24 cellular contexts compared by ENCODE assay signal in the genomic region with DNA sequence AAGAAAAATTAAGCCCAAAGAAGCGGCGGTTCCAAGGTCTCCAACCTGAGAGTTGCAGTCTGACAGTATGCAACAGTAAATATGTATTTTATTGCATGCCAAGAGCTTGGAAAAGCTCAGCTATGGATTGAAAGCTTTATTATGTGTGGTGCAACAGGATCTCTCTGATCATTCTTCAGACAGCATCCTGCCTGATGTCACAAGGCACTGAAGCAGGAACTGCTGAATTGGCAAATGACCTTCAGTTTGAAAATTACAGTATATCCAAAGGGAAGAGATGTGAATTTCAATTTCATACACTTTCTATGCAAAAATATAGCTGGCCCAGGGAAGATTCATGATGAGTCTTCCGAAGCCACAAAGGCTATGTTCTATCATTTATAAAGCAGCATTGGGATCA. TPM values are rescaled to one million over a fixed set of nuclear protein-coding genes. Genes with fewer than 3 reads are reported as not detected.
DNase-seq lines count a peak whose midpoint lies in the region; ATAC-seq, FAIRE-seq and TF ChIP-seq lines count a peak whose summit lies in the region.
"Had no signal": no experiment of that assay in that cellular context is flagged by ENCODE, and none has a peak within 500 bp of the region (broad histone marks: within the 10 kb centered on the region; RNA-seq: fewer than 3 reads in every experiment).

No MANE protein-coding gene starts in this region.

- no peak for FAIRE-seq in A549 (lab: Jason Lieb, UNC)
- no peak for FAIRE-seq in HepG2 (lab: Jason Lieb, UNC)
- FAIRE-seq: bronchial epithelial cell had no signal

- H3K79me2 ChIP-seq in HepG2 (ENCODE audit: insufficient read depth, low read length), result no peaks in the 10 kb centered on the region

- no peak for TF ChIP-seq CTCF in A549 (IDR thresholded peaks at IDR 0.05)
- TF ChIP-seq CTCF in AG10803 (conservative IDR thresholded peaks at IDR 0.05; ENCODE audit: low read length), result no peak
- no peak for TF ChIP-seq CTCF in HepG2 (CRISPR knock-in tag; IDR thresholded peaks at IDR 0.05)
- TF ChIP-seq CTCF in esophagus squamous epithelium (IDR thresholded peaks at IDR 0.05), result no peak

- no peak for TF ChIP-seq RAD21 in A549 (conservative IDR thresholded peaks at IDR 0.05 in 1 of 2, IDR thresholded peaks at IDR 0.05 in 1 of 2)
- TF ChIP-seq RAD21 in HepG2 (CRISPR knock-in tag; IDR thresholded peaks at IDR 0.05), result no peak

- H4K20me1 ChIP-seq in HepG2 (ENCODE audit: insufficient read depth, low read length), result no peaks in the 10 kb centered on the region

- in situ Hi-C loops in HepG2 (cut with HindIII; ENCODE audit: extremely low pct_ligation_motif_present, low pct_unique_long_range_greater_than_20kb), result no loop called here

- no peak overlapping the region for H2AFZ ChIP-seq in HepG2 (ENCODE audit: low read length)
- H2AFZ ChIP-seq: neural progenitor cell had no signal

- intact Hi-C loops in HepG2 (cut with micrococcal nuclease; ENCODE audit: unreplicated experiment) (no loop called here), esophagus squamous epithelium (cut with DNase I) (no loop called here), posterior cingulate gyrus (cut with DNase I) (loop anchor here (10.0 kb wide), 2 partner anchors 165 to 225 kb away; no protein-coding TSS in a partner anchor)

- H3K36me3 ChIP-seq in adipocyte (ENCODE audit: control insufficient read depth, insufficient read depth, low read length, severe bottlenecking), result no peaks in the 10 kb centered on the region
- H3K36me3 ChIP-seq in HepG2 (replicated peaks in 1 of 2; ENCODE audit: control insufficient read depth in 1 of 2, insufficient read depth in 2 of 2, low read length in 2 of 2), result no peaks in the 10 kb centered on the region
- H3K36me3 ChIP-seq in esophagus squamous epithelium, result no peaks in the 10 kb centered on the region
- H3K36me3 ChIP-seq: BE2C, HAP-1, neural progenitor cell, Peyer's patch, SJSA1, transverse colon had no signal

- TF ChIP-seq EP300 in A549 (IDR thresholded peaks at IDR 0.05) (no peak), HepG2 (IDR thresholded peaks at IDR 0.05; ENCODE audit: low read depth in 2 of 2, low read length in 2 of 2) (no peak), HepG2 (CRISPR knock-in tag; IDR thresholded peaks at IDR 0.05; ENCODE audit: borderline replicate concordance) (no peak)

- POLR2A ChIA-PET in A549 (lab: Yijun Ruan, JAX) (no interaction called here), HepG2 (lab: Yijun Ruan, JAX) (no interaction called here)

- H3K4me2 ChIP-seq in A549 (no peak overlapping the region), HepG2 (ENCODE audit: low read depth, low read length) (no peak overlapping the region)
- H3K4me2 ChIP-seq: neural progenitor cell had no signal

- no peak overlapping the region for H3K27ac ChIP-seq in A549
- H3K27ac ChIP-seq in HepG2 (ENCODE audit: extremely low read length, insufficient read depth, low read length), result no peak overlapping the region
- H3K27ac ChIP-seq in esophagus squamous epithelium, result no peak overlapping the region
- H3K27ac ChIP-seq: neural progenitor cell, Peyer's patch, SJSA1, skin epidermis, transverse colon had no signal

- TF ChIP-seq POLR2A in A549 (IDR thresholded peaks at IDR 0.05; ENCODE audit: low read length) (no peak), HepG2 (IDR thresholded peaks at IDR 0.05; ENCODE audit: insufficient read depth in 1 of 2, low read depth in 2 of 2, low read length in 2 of 2) (no peak), esophagus squamous epithelium (IDR thresholded peaks at IDR 0.05) (no peak)

- no peak for ATAC-seq in A549
- ATAC-seq in HepG2, result no peak
- ATAC-seq: left cardiac atrium; stimulated activated naive CD8-positive, alpha-beta T cell treated with anti-CD3 and anti-CD28 coated beads, Interleukin-15, Interleukin-2, amounts not matched to agents 100 U/mL and 50 U/mL, for 24 hours had no signal

- DNase-seq in A549 (ENCODE audit: low read depth in 1 of 2, low spot score in 1 of 2) (no peak), AG10803 (ENCODE audit: low read depth) (peak; percentile 52), adipocyte (ENCODE audit: low read depth) (peak; percentile 34), HepG2 (ENCODE audit: low spot score) (no peak), AG08395 (ENCODE audit: low spot score) (no peak), esophagus squamous epithelium (lab: John Stamatoyannopoulos, UW) (no peak), posterior cingulate gyrus (no peak)
- DNase-seq: activated CD4-positive, CD25-positive, alpha-beta regulatory T cell; amniotic stem cell; BE2C; erythroblast; KG1; left cardiac atrium; midbrain; NCI-H187 treated with DMSO at 0.1 percent for 48 hours; Peyer's patch; stimulated activated CD4-positive, alpha-beta T cell treated with anti-CD3 and anti-CD28 coated beads, Interleukin-2, amount 100 ng/mL, for 48 hours; stimulated activated naive CD8-positive, alpha-beta T cell treated with anti-CD3 and anti-CD28 coated beads, Interleukin-15, Interleukin-2, amounts not matched to agents 100 U/mL and 50 U/mL, for 24 hours; transverse colon had no signal

- H3K27me3 ChIP-seq in adipocyte (replicated peaks; ENCODE audit: control insufficient read depth, insufficient read depth, low read length), result no peaks in the 10 kb centered on the region
- no peaks in the 10 kb centered on the region for H3K27me3 ChIP-seq in HepG2 (ENCODE audit: control insufficient read depth in 1 of 2, insufficient read depth in 2 of 2, low read length in 2 of 2)
- H3K27me3 ChIP-seq in esophagus squamous epithelium, result no peaks in the 10 kb centered on the region
- H3K27me3 ChIP-seq: neural progenitor cell, Peyer's patch, SJSA1, transverse colon had no signal

- peaks cover 18% of the 10 kb centered on the region for H3K4me1 ChIP-seq in A549
- peaks cover 22% of the 10 kb centered on the region for H3K4me1 ChIP-seq in adipocyte (ENCODE audit: control insufficient read depth, insufficient read depth, low read length)
- no peaks in the 10 kb centered on the region for H3K4me1 ChIP-seq in HepG2 (ENCODE audit: insufficient read depth, low read length)
- peaks cover 0 to 19% (median 3%) of the 10 kb centered on the region in 3 donors for H3K4me1 ChIP-seq in esophagus squamous epithelium
- H3K4me1 ChIP-seq: BE2C, HAP-1, neural progenitor cell, SJSA1 had no signal

- H3K9ac ChIP-seq in adipocyte (ENCODE audit: low read length) (no peak overlapping the region), HepG2 (ENCODE audit: insufficient read depth, low read depth, low read length) (no peak overlapping the region)
- H3K9ac ChIP-seq: neural progenitor cell had no signal

- CTCF ChIA-PET in A549 (lab: Yijun Ruan, JAX) (interaction anchor here (0.9 to 1.6 kb wide), 3 partner anchors 10 to 117 kb away, joined by 3 read pairs; no protein-coding TSS in a partner anchor), HepG2 (lab: Yijun Ruan, JAX; ENCODE audit: low intra/inter-chr PET ratio, low total read pairs) (no interaction called here)

- no TSS peak for BruUV-seq in HepG2 (replicated peaks; lab: Mats Ljungman, UMichigan)

- H3K9me3 ChIP-seq in A549 (no peaks in the 10 kb centered on the region), adipocyte (ENCODE audit: control insufficient read depth, low read length) (no peaks in the 10 kb centered on the region), HepG2 (ENCODE audit: low read length) (no peaks in the 10 kb centered on the region), esophagus squamous epithelium (no peaks in the 10 kb centered on the region)
- H3K9me3 ChIP-seq: BE2C, HAP-1, Peyer's patch, SJSA1, transverse colon had no signal

- whole genome bisulfite sequencing in A549 (ENCODE audit: missing lambda C conversion rate), result 94% methylated on average over 3 of the region's 3 CpGs
- WGBS in HepG2 (ENCODE audit: low lambda C conversion rate), result 32% methylated on average over 3 of the region's 3 CpGs
- 85 to 94% methylated on average over 3 of the region's 3 CpGs for WGBS in esophagus squamous epithelium, 2 donors

- H3K4me3 ChIP-seq in A549 (no peak overlapping the region), AG10803 (ENCODE audit: low read length) (no peak overlapping the region), adipocyte (ENCODE audit: low read length) (no peak overlapping the region), HepG2 (replicated peaks in 1 of 3; ENCODE audit: insufficient read depth in 1 of 3, low read depth in 2 of 3, low read length in 3 of 3) (no peak overlapping the region), esophagus squamous epithelium (no peak overlapping the region)
- H3K4me3 ChIP-seq: HAP-1, neural progenitor cell, Peyer's patch, SJSA1, skin epidermis, transverse colon had no signal

TF ChIP-seq in A549, 52 proteins besides CTCF, POLR2A, EP300 and RAD21 (continues in another document):
- TF ChIP-seq MAFK (IDR thresholded peaks at IDR 0.05; ENCODE audit: partially characterized antibody), result peak; percentile 68

RNA-seq across cellular contexts. Expression of a gene that starts 42.5 kb away (rescaled TPM):
- 45.3 and 59.2 TPM in 2 replicates for polyA plus RNA-seq in A549 (2011; rRNA removed)
- 41.5 and 42.4 TPM in 2 replicates for polyA plus RNA-seq in A549 (2012; cell fraction: cytosol; rRNA removed)
- polyA plus RNA-seq in A549 (2012; cell fraction: nucleus; rRNA removed), result 43.6 and 75.5 TPM in 2 replicates
- polyA plus RNA-seq in A549 (2017; fragmentation: RNase III; extraction: RNeasy Plus Mini Kit Qiagen cat#74134 plus additional on column Dnase treatment), result 35.6 to 43.0 TPM (median 42.2 TPM) in 3 replicates
- 89.1 and 90.9 TPM in 2 replicates for polyA minus RNA-seq in A549 (2011; rRNA and poly(A)+ RNA removed)
- not detected in 2 replicates for total RNA-seq in HepG2 (2016; rRNA removed; fragmentation: Illumina TruSeq; extraction: Trizol)
- not detected in 2 replicates for total RNA-seq in HepG2 (2016; cell fraction: cytosol; rRNA removed; fragmentation: Illumina TruSeq; extraction: Trizol; ENCODE audit: low read depth)
- not detected in 2 replicates for total RNA-seq in HepG2 (2016; cell fraction: insoluble cytoplasmic fraction; rRNA removed; fragmentation: Illumina TruSeq; extraction: Trizol)
- not detected in 2 replicates for total RNA-seq in HepG2 (2016; cell fraction: membrane; rRNA removed; fragmentation: Illumina TruSeq; extraction: Trizol)
- not detected in 2 replicates for total RNA-seq in HepG2 (2016; cell fraction: nucleus; rRNA removed; fragmentation: Illumina TruSeq; extraction: Trizol)
- polyA plus RNA-seq in HepG2 (2011; rRNA removed), result not detected in 2 replicates
- 0.05 TPM in 1 of 2 replicates, not detected in the other for polyA plus RNA-seq in HepG2 (2011; cell fraction: cytosol; rRNA removed)
- not detected in 2 replicates for polyA plus RNA-seq in HepG2 (2011; cell fraction: nucleus; rRNA removed)
- not detected in 2 replicates for polyA plus RNA-seq in HepG2 (2012)
- polyA plus RNA-seq in HepG2 (2016; cell fraction: cytosol; fragmentation: Illumina TruSeq; extraction: Trizol; ENCODE audit: low read depth), result not detected in 2 replicates
- not detected in 2 replicates for polyA plus RNA-seq in HepG2 (2016; cell fraction: insoluble cytoplasmic fraction; fragmentation: Illumina TruSeq; extraction: Trizol; ENCODE audit: low read depth)
- not detected in 2 replicates for polyA plus RNA-seq in HepG2 (2016; cell fraction: membrane; fragmentation: Illumina TruSeq; extraction: Trizol; ENCODE audit: low read depth)
- polyA plus RNA-seq in HepG2 (2016; cell fraction: nucleus; fragmentation: Illumina TruSeq; extraction: Trizol; ENCODE audit: insufficient read depth, low read depth), result not detected in 2 replicates
- polyA minus RNA-seq in HepG2 (2011; rRNA and poly(A)+ RNA removed; ENCODE audit: low replicate concordance), result not detected in 2 replicates
- polyA minus RNA-seq in HepG2 (2011; cell fraction: cytosol; rRNA and poly(A)+ RNA removed), result not detected in 2 replicates
- polyA minus RNA-seq in HepG2 (2011; cell fraction: nucleus; rRNA and poly(A)+ RNA removed), result not detected in 2 replicates
- total RNA-seq in esophagus squamous epithelium, result 10 to 100 TPM in 3 of 4 donors, 1 to 10 TPM in 1; 9.2 to 16.6 (median 11.7) TPM

Comparison
In these comparisons a context has a peak if more than half of its experiments do, and no peak if none do; other contexts are left out.
1. DNase-seq: peak in AG10803 (single experiment) and adipocyte (single experiment); none in A549 (0 of 2), HepG2 (single experiment), AG08395 (single experiment), esophagus squamous epithelium (single experiment) and posterior cingulate gyrus (0 of 10).
2. RNA of a gene that starts 42.5 kb away (total RNA-seq): 9.2 to 16.6 TPM in esophagus squamous epithelium; not detected in HepG2; every median in the first group is over 10 times any median in the second.